Comparison of ENCODE assay signal across 22 cellular contexts in genomic region chr12:9106610-9107541, GRCh38. TPM values are rescaled to one million over a fixed set of nuclear protein-coding genes. Genes with fewer than 3 reads are reported as not detected.
"Had no signal": no experiment of that assay in that cellular context is flagged by ENCODE, and none has a peak within 500 bp of the region (broad histone marks: within the 10 kb centered on the region; RNA-seq: fewer than 3 reads in every experiment).

No MANE protein-coding gene starts in this region.

- H3K9me3 Mint-ChIP-seq: IgD-negative memory B cell had no signal

- H3K27me3 Mint-ChIP-seq: IgD-negative memory B cell had no signal

- DNase-seq: Kasumi-1, MM.1S, NCI-H1092 treated with DMSO at 0.1 percent for 48 hours, NCI-H1436, NCI-H187, NCI-H2029, NCI-H2081 treated with DMSO at 0.1 percent for 48 hours, NCI-H2171, NCI-H226, NCI-H446, NCI-H510A, NCI-H524 treated with DMSO at 0.1 percent for 48 hours, NCI-H69, NCI-H774, PC-3, SHP77 treated with DMSO at 0.1 percent for 48 hours, SJCRH30 had no signal

- H3K4me3 Mint-ChIP-seq: IgD-negative memory B cell had no signal

- ATAC-seq: K562, Panc1, PC-3, SK-N-SH treated with all-trans-retinoic acid at 6 μM for 48 hours had no signal

- H3K27ac Mint-ChIP-seq: IgD-negative memory B cell had no signal

RNA-seq across cellular contexts. Expression of gene A2M, which starts 8.8 kb away (rescaled TPM):
- total RNA-seq: OCI-LY7, PC-3 had no signal
- polyA plus RNA-seq: IgD-negative memory B cell had no signal
